Comparison of ENCODE assay signal across 14 cellular contexts in genomic region chr17:72360386-72360940, GRCh38.
DNase-seq lines count a peak whose midpoint lies in the region; ATAC-seq and TF ChIP-seq lines count a peak whose summit lies in the region.
"Had no signal": no experiment of that assay in that cellular context is flagged by ENCODE, and none has a peak within 500 bp of the region (broad histone marks: within the 10 kb centered on the region; RNA-seq: fewer than 3 reads in every experiment).

No MANE protein-coding gene starts in this region.

- H2AFZ ChIP-seq in IMR-90 (replicated peaks; ENCODE audit: low read length, poor library complexity): peak overlapping the region; percentile 9
- H2AFZ ChIP-seq: GM23338 had no signal

- no peak overlapping the region for H4K5ac ChIP-seq in IMR-90 (ENCODE audit: low read depth, low read length)

- H2BK5ac ChIP-seq in IMR-90 (ENCODE audit: low read depth, low read length, poor library complexity, severe bottlenecking): no peak overlapping the region

- H3K9me3 ChIP-seq in IMR-90 (ENCODE audit: control insufficient read depth, insufficient read depth, low read length): peaks cover 9% of the 10 kb centered on the region

- no peak overlapping the region for H3K9ac ChIP-seq in IMR-90 (ENCODE audit: low read depth, low read length)
- H3K9ac ChIP-seq: BLaER1 treated with 17β-estradiol and CSF1 and Interleukin-3, amounts not matched to agents 10 nM and 100 nM had no signal

- H2BK120ac ChIP-seq in IMR-90 (ENCODE audit: low read depth, low read length): peak overlapping the region; percentile 78; the same call in 1 of the 2 replicates

- TF ChIP-seq POLR2A in IMR-90 (IDR thresholded peaks at IDR 0.05; ENCODE audit: low read depth, low read length): no peak

- H2BK15ac ChIP-seq in IMR-90 (ENCODE audit: low read depth, low read length): no peak overlapping the region

- H3K9me3 Mint-ChIP-seq in Calu3 (ENCODE audit: low read depth, unreplicated experiment) (no peaks in the 10 kb centered on the region), type B pancreatic cell (no peaks in the 10 kb centered on the region)
- H3K9me3 Mint-ChIP-seq: GM23338 had no signal

- no peak overlapping the region for H3K4me2 ChIP-seq in IMR-90 (ENCODE audit: low read depth, low read length)
- H3K4me2 ChIP-seq: BLaER1 treated with 17β-estradiol and CSF1 and Interleukin-3, amounts not matched to agents 10 nM and 100 nM; GM23338 had no signal

- BruUV-seq in Calu3 (replicated peaks; lab: Mats Ljungman, UMichigan) (no TSS peak), IMR-90 (replicated peaks; lab: Mats Ljungman, UMichigan) (no TSS peak)

- no peak overlapping the region for H2AK9ac ChIP-seq in IMR-90 (replicated peaks; ENCODE audit: low read depth, low read length, poor library complexity)

- no peaks in the 10 kb centered on the region for H4K20me1 ChIP-seq in IMR-90 (ENCODE audit: insufficient read depth, low read length)
- H4K20me1 ChIP-seq: BLaER1 treated with 17β-estradiol and CSF1 and Interleukin-3, amounts not matched to agents 10 nM and 100 nM had no signal

- no peaks in the 10 kb centered on the region for H3K36me3 ChIP-seq in IMR-90 (ENCODE audit: control insufficient read depth, insufficient read depth, low read length)
- H3K36me3 ChIP-seq: BLaER1 treated with 17β-estradiol and CSF1 and Interleukin-3, amounts not matched to agents 10 nM and 100 nM had no signal

- in situ Hi-C loops in IMR-90 (cut with MboI; ENCODE audit: low sequenced_read_pairs): no loop called here

- H3K27me3 ChIP-seq in IMR-90 (ENCODE audit: control insufficient read depth, insufficient read depth, low read length): no peaks in the 10 kb centered on the region
- H3K27me3 ChIP-seq: BLaER1 treated with 17β-estradiol and CSF1 and Interleukin-3, amounts not matched to agents 10 nM and 100 nM had no signal

- H3K27ac Mint-ChIP-seq in Calu3 (ENCODE audit: unreplicated experiment): peak overlapping the region; percentile 42
- H3K27ac Mint-ChIP-seq in type B pancreatic cell: no peak overlapping the region
- H3K27ac Mint-ChIP-seq: CD4-positive, alpha-beta T cell; GM23338 had no signal

- 0 out of 2 replicates have a peak overlapping the region, but pooled peaks have one; percentile 8 for H3K4ac ChIP-seq in IMR-90 (ENCODE audit: low read depth, low read length)

- 100% methylated on average over 1 of the region's 6 CpGs; no CpG with 5 or more reads in 1 of the 2 experiments for WGBS in IMR-90 (ENCODE audit: extremely low coverage in 2 of 2, insufficient read length in 1 of 2), 2 experiments

- no peak overlapping the region for H3K56ac ChIP-seq in IMR-90 (ENCODE audit: extremely low read depth, insufficient read depth, low read length)

- intact Hi-C loops in Calu3 (cut with micrococcal nuclease; ENCODE audit: unreplicated experiment) (no loop called here), IMR-90 (cut with micrococcal nuclease) (no loop called here)

- POLR2A ChIA-PET in IMR-90 (lab: Charles Lee; ENCODE audit: unreplicated experiment): interaction anchor here (0.5 kb wide), 1 partner anchor 916 kb away, joined by 8 read pairs; no protein-coding TSS in a partner anchor

- peaks cover 10% of the 10 kb centered on the region for H3K36me3 Mint-ChIP-seq in Calu3 (ENCODE audit: insufficient read depth, unreplicated experiment)
- peaks cover 8% of the 10 kb centered on the region for H3K36me3 Mint-ChIP-seq in type B pancreatic cell

- TF ChIP-seq CTCF in Calu3 (IDR thresholded peaks at IDR 0.05; ENCODE audit: unreplicated experiment): no peak
- no peak for TF ChIP-seq CTCF in IMR-90 (conservative IDR thresholded peaks at IDR 0.05; ENCODE audit: low read depth, low read length)
- no peak for TF ChIP-seq CTCF in type B pancreatic cell (conservative IDR thresholded peaks at IDR 0.05)

- peaks cover 17% of the 10 kb centered on the region for H3K4me1 ChIP-seq in IMR-90 (ENCODE audit: control insufficient read depth, insufficient read depth, low read length)
- H3K4me1 ChIP-seq: BLaER1 treated with 17β-estradiol and CSF1 and Interleukin-3, amounts not matched to agents 10 nM and 100 nM had no signal

- peak overlapping the region; percentile 45; the same call in 1 of the 2 replicates for H2AK5ac ChIP-seq in IMR-90 (ENCODE audit: low read depth, low read length)

- dilution Hi-C loops in IMR-90 (cut with HindIII; ENCODE audit: low sequenced_read_pairs, unreplicated experiment): no loop called here

- CTCF ChIA-PET in Calu3 (lab: Charles Lee): no interaction called here
- CTCF ChIA-PET in IMR-90 (lab: Yijun Ruan, JAX): interaction anchor here (0.6 kb wide), 1 partner anchor 55 kb away, joined by 3 read pairs; no protein-coding TSS in a partner anchor

- H2BK20ac ChIP-seq in IMR-90 (ENCODE audit: low read depth, low read length): peak overlapping the region; percentile 58; the same call in 1 of the 2 replicates

- no peaks in the 10 kb centered on the region for H3K27me3 Mint-ChIP-seq in Calu3 (ENCODE audit: unreplicated experiment)
- H3K27me3 Mint-ChIP-seq in type B pancreatic cell: peaks cover 13% of the 10 kb centered on the region

- H3K4me3 Mint-ChIP-seq in Calu3 (ENCODE audit: low read depth, unreplicated experiment): no peak overlapping the region
- H3K4me3 Mint-ChIP-seq in type B pancreatic cell: peak overlapping the region; percentile 2
- H3K4me3 Mint-ChIP-seq: CD4-positive, alpha-beta T cell; GM23338 had no signal

- DNase-seq in Calu3 (no peak), IMR-90 (no peak), mucosa of gallbladder (ENCODE audit: low spot score) (peak; percentile 64), type B pancreatic cell (ENCODE audit: extremely low spot score, unreplicated experiment) (no peak), C1 segment of cervical spinal cord (lab: John Stamatoyannopoulos, UW) (no peak), GDM1 (lab: John Stamatoyannopoulos, UW) (no peak)
- DNase-seq: ACHN; CD4-positive, alpha-beta T cell; DMS153; H7 had no signal

- no peak overlapping the region for H4K91ac ChIP-seq in IMR-90 (ENCODE audit: insufficient read depth, low read depth, low read length)

- H3K4me3 ChIP-seq in IMR-90 (ENCODE audit: insufficient read depth, low read depth, low read length): no peak overlapping the region
- H3K4me3 ChIP-seq: BLaER1 treated with 17β-estradiol and CSF1 and Interleukin-3, amounts not matched to agents 10 nM and 100 nM; GM12878; GM23338 had no signal

- no peak for TF ChIP-seq RAD21 in IMR-90 (IDR thresholded peaks at IDR 0.05; ENCODE audit: low read length)

- peak overlapping the region; percentile 30; the same call in 1 of the 2 replicates for H3K14ac ChIP-seq in IMR-90 (replicated peaks; ENCODE audit: low read depth, low read length)

- no peak overlapping the region for H3K23ac ChIP-seq in IMR-90 (ENCODE audit: low read depth, low read length)

- H3K18ac ChIP-seq in IMR-90 (ENCODE audit: low read depth, low read length): no peak overlapping the region

- 0 out of 4 replicates have a peak, but pooled peaks cover 0 to 2% of the 10 kb centered on the region in 2 experiments for H3K79me1 ChIP-seq in IMR-90 (ENCODE audit: low read depth in 1 of 2, low read length in 2 of 2)

- H3K27ac ChIP-seq in IMR-90 (ENCODE audit: insufficient read depth, low read length): no peak overlapping the region
- H3K27ac ChIP-seq: BLaER1 treated with 17β-estradiol and CSF1 and Interleukin-3, amounts not matched to agents 10 nM and 100 nM had no signal

- no peak for ATAC-seq in IMR-90 (ENCODE audit: low read depth)
- no peak for ATAC-seq in HG02798 (IDR thresholded peaks at IDR 0.05; ENCODE audit: poor library complexity, unreplicated experiment)
- ATAC-seq: GM12878, GM23338 had no signal

- H3K4me1 Mint-ChIP-seq in Calu3 (ENCODE audit: low read depth, unreplicated experiment): peaks cover 45% of the 10 kb centered on the region
- peaks cover 36% of the 10 kb centered on the region for H3K4me1 Mint-ChIP-seq in type B pancreatic cell (ENCODE audit: unreplicated experiment)
- H3K4me1 Mint-ChIP-seq: GM23338 had no signal

- H4K8ac ChIP-seq in IMR-90 (ENCODE audit: low read depth in 2 of 2, low read length in 2 of 2): peak overlapping the region in 1 of 2 experiments; percentile 22; a peak in 1 of 4 replicates

- peaks cover 9% of the 10 kb centered on the region for H3K9me1 ChIP-seq in IMR-90 (ENCODE audit: insufficient read depth, low read length)

TF ChIP-seq in IMR-90, 13 proteins besides CTCF, POLR2A, EP300 and RAD21:
- TF ChIP-seq RFX5 (IDR thresholded peaks at IDR 0.05; ENCODE audit: low read depth, low read length) (no peak), USF2 (IDR thresholded peaks at IDR 0.05; ENCODE audit: low read depth, low read length) (no peak), RCOR1 (IDR thresholded peaks at IDR 0.05; ENCODE audit: insufficient replicate concordance, low read length) (no peak), NFE2L2 (IDR thresholded peaks at IDR 0.05; ENCODE audit: low read depth, low read length) (no peak), MAZ (IDR thresholded peaks at IDR 0.05; ENCODE audit: borderline replicate concordance, low read depth, low read length) (no peak), CHD1 (IDR thresholded peaks at IDR 0.05; ENCODE audit: low read depth, low read length) (no peak), MAFK (IDR thresholded peaks at IDR 0.05; ENCODE audit: low read depth, low read length) (no peak), FOS (IDR thresholded peaks at IDR 0.05; ENCODE audit: low read depth, low read length) (no peak), CEBPB (IDR thresholded peaks at IDR 0.05; ENCODE audit: low read depth, low read length) (no peak), SMC3 (IDR thresholded peaks at IDR 0.05; ENCODE audit: low read depth, low read length) (no peak), BHLHE40 (IDR thresholded peaks at IDR 0.05; ENCODE audit: low read depth, low read length) (no peak), MXI1 (IDR thresholded peaks at IDR 0.05; ENCODE audit: borderline replicate concordance, low read depth, low read length) (no peak), ELK1 (IDR thresholded peaks at IDR 0.05; ENCODE audit: borderline replicate concordance, low read depth, low read length) (no peak)
